Comparison of ENCODE assay signal across 19 cellular contexts in genomic region chr6:7269816-7270215, GRCh38. TPM values are rescaled to one million over a fixed set of nuclear protein-coding genes. Genes with fewer than 3 reads are reported as not detected.
DNase-seq lines count a peak whose midpoint lies in the region; ATAC-seq and TF ChIP-seq lines count a peak whose summit lies in the region.
"Had no signal": no experiment of that assay in that cellular context is flagged by ENCODE, and none has a peak within 500 bp of the region (broad histone marks: within the 10 kb centered on the region; RNA-seq: fewer than 3 reads in every experiment).

No MANE protein-coding gene starts in this region.

- H3K9me3 ChIP-seq in osteoblast (ENCODE audit: low read depth, low read length) (peaks cover 2% of the 10 kb centered on the region), aorta (ENCODE audit: control insufficient read depth, low read length) (peaks cover 1% of the 10 kb centered on the region)

- H3K4me1 ChIP-seq in osteoblast (ENCODE audit: insufficient read depth, low read length) (peaks cover 13% of the 10 kb centered on the region), aorta (ENCODE audit: control insufficient read depth in 1 of 2, insufficient read depth in 2 of 2, low read length in 2 of 2) (no peaks in the 10 kb centered on the region)

- CTCF ChIA-PET in activated CD8-positive, alpha-beta memory T cell treated with anti-CD3 and anti-CD28 coated beads, Interleukin-2, amount 10 ng/mL, durations not matched to agents 7 days and 5 days (lab: Charles Lee), result interaction anchor here (0.9 kb wide), 1 partner anchor 8 kb away, joined by 3 read pairs; no protein-coding TSS in a partner anchor

- intact Hi-C loops in aorta (cut with DNase I), result no loop called here

- no peaks in the 10 kb centered on the region for H3K79me2 ChIP-seq in osteoblast (ENCODE audit: insufficient read depth, low read length)

- DNase-seq in activated CD8-positive, alpha-beta memory T cell treated with anti-CD3 and anti-CD28 coated beads, Interleukin-2, amount 50 U/mL, for 48 hours, result peak; percentile 28
- no peak for DNase-seq in activated CD8-positive, alpha-beta memory T cell treated with anti-CD3 and anti-CD28 coated beads, Interleukin-2, amount 10 ng/mL, durations not matched to agents 7 days and 5 days
- DNase-seq in fibroblast of peridontal ligament (ENCODE audit: extremely low read depth) (peak; percentile 59), osteoblast (ENCODE audit: insufficient read length, low spot score, missing footprints) (peak; percentile 25), aorta (no peak), NCI-H1417 (lab: John Stamatoyannopoulos, UW) (no peak), NCI-H128 (lab: John Stamatoyannopoulos, UW; ENCODE audit: unreplicated experiment) (no peak)
- DNase-seq: 8988T; Calu3; CD4-positive, alpha-beta memory T cell; KBM-7; MV-4-11; NCI-H1436 treated with DMSO at 0.1 percent for 48 hours; NCI-H2081 treated with DMSO at 0.1 percent for 48 hours; NCI-H510A; NCI-H82; PC-3 had no signal

- no peaks in the 10 kb centered on the region for H3K9me3 Mint-ChIP-seq in activated CD8-positive, alpha-beta memory T cell treated with anti-CD3 and anti-CD28 coated beads, Interleukin-2, amount 10 ng/mL, durations not matched to agents 7 days and 5 days (ENCODE audit: low read depth)
- H3K9me3 Mint-ChIP-seq: GM23338 had no signal

- H3K27ac Mint-ChIP-seq in activated CD8-positive, alpha-beta memory T cell treated with anti-CD3 and anti-CD28 coated beads, Interleukin-2, amount 10 ng/mL, durations not matched to agents 7 days and 5 days, result no peak overlapping the region
- H3K27ac Mint-ChIP-seq: GM23338 had no signal

- H4K20me1 ChIP-seq in osteoblast (ENCODE audit: insufficient read depth, low read length), result no peaks in the 10 kb centered on the region

- no peak overlapping the region for H3K4me3 ChIP-seq in osteoblast (ENCODE audit: insufficient read depth, low read length)
- no peak overlapping the region for H3K4me3 ChIP-seq in aorta (ENCODE audit: low read length in 2 of 2)
- H3K4me3 ChIP-seq: GM23338 had no signal

- H3K27me3 ChIP-seq in osteoblast (ENCODE audit: insufficient read depth, low read length) (no peaks in the 10 kb centered on the region), aorta (ENCODE audit: control insufficient read depth in 1 of 2, insufficient read depth in 2 of 2, low read length in 1 of 2) (no peaks in the 10 kb centered on the region)

- H3K27ac ChIP-seq in osteoblast (ENCODE audit: low read depth, low read length), result no peak overlapping the region
- no peak overlapping the region for H3K27ac ChIP-seq in aorta (ENCODE audit: low read depth in 1 of 2, low read length in 2 of 2)

- no peaks in the 10 kb centered on the region for H3K36me3 Mint-ChIP-seq in activated CD8-positive, alpha-beta memory T cell treated with anti-CD3 and anti-CD28 coated beads, Interleukin-2, amount 10 ng/mL, durations not matched to agents 7 days and 5 days

- no peak for TF ChIP-seq CTCF in osteoblast (IDR thresholded peaks at IDR 0.05; ENCODE audit: extremely low read depth, low read depth, low read length)

- H3K4me1 Mint-ChIP-seq in activated CD8-positive, alpha-beta memory T cell treated with anti-CD3 and anti-CD28 coated beads, Interleukin-2, amount 10 ng/mL, durations not matched to agents 7 days and 5 days, result no peaks in the 10 kb centered on the region
- H3K4me1 Mint-ChIP-seq: CD4-positive, alpha-beta memory T cell had no signal

- no peak overlapping the region for H2AFZ ChIP-seq in osteoblast (ENCODE audit: low read length)

- H3K36me3 ChIP-seq in osteoblast (ENCODE audit: insufficient read depth, low read length) (no peaks in the 10 kb centered on the region), aorta (ENCODE audit: control insufficient read depth in 1 of 2, insufficient read depth in 2 of 2, low read length in 1 of 2) (no peaks in the 10 kb centered on the region)

- H3K4me3 Mint-ChIP-seq in activated CD8-positive, alpha-beta memory T cell treated with anti-CD3 and anti-CD28 coated beads, Interleukin-2, amount 10 ng/mL, durations not matched to agents 7 days and 5 days, result no peak overlapping the region
- H3K4me3 Mint-ChIP-seq: CD4-positive, alpha-beta memory T cell; GM23338 had no signal

- H3K27me3 Mint-ChIP-seq in activated CD8-positive, alpha-beta memory T cell treated with anti-CD3 and anti-CD28 coated beads, Interleukin-2, amount 10 ng/mL, durations not matched to agents 7 days and 5 days, result peaks cover 4% of the 10 kb centered on the region

- H3K4me2 ChIP-seq in osteoblast (ENCODE audit: insufficient read depth, low read length), result no peak overlapping the region
- H3K4me2 ChIP-seq: GM23338 had no signal

- no peak for ATAC-seq in activated CD8-positive, alpha-beta memory T cell treated with anti-CD3 and anti-CD28 coated beads, Interleukin-2, amount 10 ng/mL, durations not matched to agents 7 days and 5 days
- ATAC-seq in aorta (ENCODE audit: low FRiP score) (peak; percentile 79), HG02981 (IDR thresholded peaks at IDR 0.05; ENCODE audit: unreplicated experiment) (no peak)
- ATAC-seq: GM23338, PC-3 had no signal

- WGBS in aorta, 2 donors, result 84% methylated on average over 5 of the region's 5 CpGs

RNA-seq across cellular contexts. Expression of gene SSR1, which starts 43.2 kb away (rescaled TPM):
- total RNA-seq in activated CD8-positive, alpha-beta memory T cell treated with anti-CD3 and anti-CD28 coated beads, Interleukin-2, amount 10 ng/mL, durations not matched to agents 7 days and 5 days, result 100 to 1,000 TPM; 119 to 163 TPM
- total RNA-seq in osteoblast (89.4 and 108 TPM in 2 replicates), aorta (100 to 1,000 TPM; 114 to 125 TPM)
- 10 to 100 TPM; 32.9 to 39.0 TPM for polyA plus RNA-seq in aorta

Comparison
In these comparisons a context has a peak if more than half of its experiments do, and no peak if none do; other contexts are left out.
1. DNase-seq: peak in activated CD8-positive, alpha-beta memory T cell treated with anti-CD3 and anti-CD28 coated beads, Interleukin-2, amount 50 U/mL, for 48 hours (single experiment), fibroblast of peridontal ligament (single experiment) and osteoblast (single experiment); none in activated CD8-positive, alpha-beta memory T cell treated with anti-CD3 and anti-CD28 coated beads, Interleukin-2, amount 10 ng/mL, durations not matched to agents 7 days and 5 days (single experiment), aorta (0 of 2), NCI-H1417 (0 of 3) and NCI-H128 (single experiment).